In genomic region chr3:58719684-58720083, GRCh38 we compare ENCODE assay signal across 38 cellular contexts. TPM values are rescaled to one million over a fixed set of nuclear protein-coding genes. Genes with fewer than 3 reads are reported as not detected.
"Had no signal": no experiment of that assay in that cellular context is flagged by ENCODE, and none has a peak within 500 bp of the region (broad histone marks: within the 10 kb centered on the region; RNA-seq: fewer than 3 reads in every experiment).

No MANE protein-coding gene starts in this region.

- ATAC-seq: activated CD8-positive, alpha-beta memory T cell treated with anti-CD3 and anti-CD28 coated beads, Interleukin-2, amount 10 ng/mL, durations not matched to agents 7 days and 5 days; Panc1 had no signal

- H3K4me3 ChIP-seq: breast epithelium had no signal

- H3K9me3 ChIP-seq: breast epithelium had no signal

- DNase-seq: activated CD4-positive, alpha-beta memory T cell treated with anti-CD3 and anti-CD28 coated beads, Interleukin-2, amount 10 ng/mL, durations not matched to agents 7 days and 5 days; activated CD4-positive, alpha-beta T cell treated with anti-CD3 and anti-CD28 coated beads for 1 hour; activated CD4-positive, alpha-beta T cell treated with anti-CD3 and anti-CD28 coated beads for 48 hours; activated CD4-positive, CD25-positive, alpha-beta regulatory T cell; activated CD8-positive, alpha-beta memory T cell treated with anti-CD3 and anti-CD28 coated beads for 24 hours; activated CD8-positive, alpha-beta memory T cell treated with anti-CD3 and anti-CD28 coated beads, Interleukin-2, amount 10 ng/mL, durations not matched to agents 7 days and 5 days; activated CD8-positive, alpha-beta memory T cell treated with anti-CD3 and anti-CD28 coated beads, Interleukin-2, amount 50 U/mL, for 48 hours; activated effector memory CD4-positive, alpha-beta T cell treated with Interleukin-2 at 50 U/mL for 16 hours; activated naive CD4-positive, alpha-beta T cell; activated naive CD4-positive, alpha-beta T cell treated with anti-CD3 and anti-CD28 coated beads, Interleukin-2, amount 50 U/mL, for 16 hours; activated naive CD8-positive, alpha-beta T cell treated with anti-CD3 and anti-CD28 coated beads for 36 hours; activated T-cell treated with anti-CD3 and anti-CD28 coated beads, Interleukin-2, amount 50 U/mL, for 48 hours; amniotic stem cell; aorta; Kasumi-1; KG1; MM.1S; MV-4-11; NCI-H1092; NCI-H1417; NCI-H146; NCI-H187; NCI-H2029 treated with DMSO at 0.1 percent for 48 hours; NCI-H2107; NCI-H2171; NCI-H2227 treated with DMSO at 0.1 percent for 48 hours; NCI-H446; NCI-H524; SHP77; T1000; WERI-Rb-1 had no signal

- H3K27me3 ChIP-seq: breast epithelium had no signal

- H3K36me3 ChIP-seq: breast epithelium, WERI-Rb-1 had no signal

- H3K27ac ChIP-seq: WERI-Rb-1 had no signal

- H3K4me1 ChIP-seq: breast epithelium had no signal

RNA-seq across cellular contexts. Expression of gene FAM3D, which starts 53.1 kb away (rescaled TPM):
- total RNA-seq: activated CD4-positive, alpha-beta memory T cell treated with anti-CD3 and anti-CD28 coated beads, Interleukin-2, amount 10 ng/mL, durations not matched to agents 7 days and 5 days; activated CD8-positive, alpha-beta memory T cell treated with anti-CD3 and anti-CD28 coated beads, Interleukin-2, amount 10 ng/mL, durations not matched to agents 7 days and 5 days; activated naive CD8-positive, alpha-beta T cell treated with anti-CD3 and anti-CD28 coated beads for 36 hours; aorta; cardiac septum; RPMI7951; SK-MEL-5; T-helper 1 cell treated with Interleukin-12 subunit alpha and Interleukin-12 subunit beta and Interleukin-4 antibody, amounts not matched to agents 30 ng/mL and 1 ng/mL, for 36 hours; T-helper 2 cell treated with Interferon-gamma antibody and Interleukin-4, amounts not matched to agents 100 ng/mL and 5 ng/mL, for 36 hours had no signal
